ENCODE assay signal across 18 cellular contexts in the genomic region with DNA sequence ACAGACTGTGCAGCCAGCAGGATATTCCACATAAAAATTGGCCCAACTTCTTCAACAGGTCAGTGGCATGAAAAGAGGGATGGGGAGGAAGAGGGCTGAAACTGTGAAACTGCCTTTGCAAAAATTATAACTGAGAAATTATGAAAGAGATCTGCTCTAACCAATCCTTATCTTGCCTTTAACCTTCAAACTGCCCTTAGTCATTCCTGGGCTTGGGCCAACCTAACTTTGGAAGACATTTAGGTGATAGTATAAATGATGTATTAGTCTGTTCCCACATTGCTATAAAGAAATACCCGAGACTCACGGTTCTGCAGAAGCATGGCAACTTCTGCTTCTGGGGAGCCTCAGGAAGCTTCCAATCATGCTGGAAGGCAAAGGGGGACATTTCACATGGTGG.
DNase-seq lines count a peak whose midpoint lies in the region; ATAC-seq and TF ChIP-seq lines count a peak whose summit lies in the region.
"Had no signal": no experiment of that assay in that cellular context is flagged by ENCODE, and none has a peak within 500 bp of the region (broad histone marks: within the 10 kb centered on the region; RNA-seq: fewer than 3 reads in every experiment).

No MANE protein-coding gene starts in this region.

- H3K27me3 ChIP-seq in heart right ventricle, result no peaks in the 10 kb centered on the region
- no peaks in the 10 kb centered on the region for H3K27me3 ChIP-seq in gastrocnemius medialis

- peaks cover 3 to 22% (median 5%) of the 10 kb centered on the region in 9 donors for H3K4me1 ChIP-seq in heart right ventricle
- H3K4me1 ChIP-seq in gastrocnemius medialis, result peaks cover 45 to 48% of the 10 kb centered on the region in 2 donors

- peak; percentile 6 for DNase-seq in G401 (ENCODE audit: low spot score)
- peak; percentile 11 for DNase-seq in RPMI7951 (ENCODE audit: low read depth)
- peak in 1 of 2 donors; percentile 14 for DNase-seq in heart right ventricle
- DNase-seq in gastrocnemius medialis, result no peak
- DNase-seq in activated CD4-positive, alpha-beta T cell treated with anti-CD3 and anti-CD28 coated beads for 1 hour, result no peak
- DNase-seq in HT-29 (ENCODE audit: low spot score), result no peak
- DNase-seq: CD8-positive, alpha-beta memory T cell; DMS79 treated with DMSO at 0.1 percent for 48 hours; H9; Kasumi-1; NCI-H1930; NCI-H446; NCI-H748 treated with DMSO at 0.1 percent for 48 hours; OCI-M1; SHP77; SK-N-SH had no signal

- TF ChIP-seq CTCF in heart right ventricle (IDR thresholded peaks at IDR 0.05), result no peak
- no peak for TF ChIP-seq CTCF in gastrocnemius medialis (IDR thresholded peaks at IDR 0.05 in 4 of 5, conservative IDR thresholded peaks at IDR 0.05 in 1 of 5)

- 38 to 40% methylated on average over 2 of the region's 2 CpGs for WGBS in heart right ventricle, 2 donors

- H3K4me3 ChIP-seq in heart right ventricle (no peak overlapping the region), gastrocnemius medialis (no peak overlapping the region)
- H3K4me3 ChIP-seq: GM12878 had no signal

- ATAC-seq in heart right ventricle, result peak in 5 of 8 donors; percentile 22 to 61 (median 37)
- no peak for ATAC-seq in gastrocnemius medialis
- ATAC-seq in HG02840 (IDR thresholded peaks at IDR 0.05; ENCODE audit: low FRiP score, unreplicated experiment), result no peak
- ATAC-seq: GM12878 had no signal

- intact Hi-C loops in heart right ventricle (cut with DNase I) (no loop called here), gastrocnemius medialis (cut with DNase I; ENCODE audit: low total_unique reads) (loop anchor here (2.0 kb wide), 1 partner anchor 16 kb away; no protein-coding TSS in a partner anchor)

- TF ChIP-seq POLR2A in gastrocnemius medialis (IDR thresholded peaks at IDR 0.05), result no peak

- H3K9me3 ChIP-seq in heart right ventricle (peaks cover 0 to 30% (median 6%) of the 10 kb centered on the region in 11 donors), gastrocnemius medialis (no peaks in the 10 kb centered on the region)
- H3K9me3 ChIP-seq: SK-N-SH had no signal

- H3K36me3 ChIP-seq in heart right ventricle, result peaks cover 0 to 10% (median 0%) of the 10 kb centered on the region in 9 donors
- H3K36me3 ChIP-seq in gastrocnemius medialis, result no peaks in the 10 kb centered on the region

- in situ Hi-C loops in G401 (cut with HindIII; ENCODE audit: low sequenced_read_pairs), result no loop called here
- in situ Hi-C loops in gastrocnemius medialis (cut with MboI; ENCODE audit: low sequenced_read_pairs in 4 of 4), result no loop called here

- H3K27ac ChIP-seq in heart right ventricle (peak overlapping the region in 2 of 10 donors; percentile 37 to 46), gastrocnemius medialis (peak overlapping the region; percentile 91 to 95 (median 92))

Comparison
In these comparisons a context has a peak if more than half of its experiments do, and no peak if none do; other contexts are left out.
1. DNase-seq: peak in G401 (single experiment) and RPMI7951 (single experiment); none in gastrocnemius medialis (0 of 2), activated CD4-positive, alpha-beta T cell treated with anti-CD3 and anti-CD28 coated beads for 1 hour (single experiment) and HT-29 (single experiment).
2. ATAC-seq: peak in heart right ventricle (5 of 8); none in gastrocnemius medialis (0 of 2) and HG02840 (single experiment).